In genomic region chr3:11641316-11641682, GRCh38 we compare ENCODE assay signal across 1 cellular context.
TF ChIP-seq lines count a peak whose summit lies in the region.

No MANE protein-coding gene starts in this region.

TF ChIP-seq in H1, 55 proteins besides CTCF, POLR2A, EP300 and RAD21 (continued from another document):
- TF ChIP-seq E2F6 (IDR thresholded peaks at IDR 0.05), result no peak
- no peak for TF ChIP-seq TBP (IDR thresholded peaks at IDR 0.05; ENCODE audit: low read depth, low read length)
- TF ChIP-seq NANOG (IDR thresholded peaks at IDR 0.05; ENCODE audit: insufficient read depth, low read depth, low read length, poor library complexity, severe bottlenecking), result no peak
- no peak for TF ChIP-seq YY1 (IDR thresholded peaks at IDR 0.05; ENCODE audit: low read depth, low read length)
- no peak for TF ChIP-seq KDM5A (IDR thresholded peaks at IDR 0.05; ENCODE audit: low read length)
- TF ChIP-seq ZNF274 (IDR thresholded peaks at IDR 0.05; ENCODE audit: borderline replicate concordance, extremely low read depth, low read length), result no peak
- no peak for TF ChIP-seq POU5F1 (IDR thresholded peaks at IDR 0.05; ENCODE audit: low read depth, low read length)
- no peak for TF ChIP-seq SP2 (IDR thresholded peaks at IDR 0.05; ENCODE audit: low read length)
- no peak for TF ChIP-seq SP4 (IDR thresholded peaks at IDR 0.05; ENCODE audit: low read length)
- no peak for TF ChIP-seq PHF8 (conservative IDR thresholded peaks at IDR 0.05; ENCODE audit: low read depth, low read length)
- no peak for TF ChIP-seq GABPA (IDR thresholded peaks at IDR 0.05; ENCODE audit: borderline replicate concordance, insufficient read depth, low read length)
- no peak for TF ChIP-seq NRF1 (IDR thresholded peaks at IDR 0.05; ENCODE audit: low read depth, low read length)
- no peak for TF ChIP-seq ATF3 (IDR thresholded peaks at IDR 0.05; ENCODE audit: insufficient read depth, low read depth, low read length)
